8 cellular contexts compared by ENCODE assay signal in genomic region chr5:177425801-177426565, GRCh38. TPM values are rescaled to one million over a fixed set of nuclear protein-coding genes. Genes with fewer than 3 reads are reported as not detected.
DNase-seq lines count a peak whose midpoint lies in the region; ATAC-seq and TF ChIP-seq lines count a peak whose summit lies in the region.

No MANE protein-coding gene starts in this region.

- H3K9me3 Mint-ChIP-seq in activated CD4-positive, alpha-beta T cell treated with anti-CD3 and anti-CD28 coated beads, Interleukin-2, amount 10 ng/mL, durations not matched to agents 7 days and 5 days: peaks cover 2% of the 10 kb centered on the region

- peak overlapping the region; percentile 97 for H3K4me3 Mint-ChIP-seq in activated CD4-positive, alpha-beta T cell treated with anti-CD3 and anti-CD28 coated beads, Interleukin-2, amount 10 ng/mL, durations not matched to agents 7 days and 5 days

- H3K4me1 Mint-ChIP-seq in activated CD4-positive, alpha-beta T cell treated with anti-CD3 and anti-CD28 coated beads, Interleukin-2, amount 10 ng/mL, durations not matched to agents 7 days and 5 days: peaks cover 48% of the 10 kb centered on the region

- H3K36me3 Mint-ChIP-seq in activated CD4-positive, alpha-beta T cell treated with anti-CD3 and anti-CD28 coated beads, Interleukin-2, amount 10 ng/mL, durations not matched to agents 7 days and 5 days (ENCODE audit: low read depth): peaks cover 42% of the 10 kb centered on the region

- no peaks in the 10 kb centered on the region for H3K27me3 ChIP-seq in layer of hippocampus (ENCODE audit: control insufficient read depth, insufficient read depth, low read length)

- no peaks in the 10 kb centered on the region for H3K27me3 Mint-ChIP-seq in activated CD4-positive, alpha-beta T cell treated with anti-CD3 and anti-CD28 coated beads, Interleukin-2, amount 10 ng/mL, durations not matched to agents 7 days and 5 days

- H3K27ac Mint-ChIP-seq in activated CD4-positive, alpha-beta T cell treated with anti-CD3 and anti-CD28 coated beads, Interleukin-2, amount 10 ng/mL, durations not matched to agents 7 days and 5 days: peak overlapping the region; percentile 93

- POLR2A ChIA-PET in activated CD4-positive, alpha-beta T cell treated with anti-CD3 and anti-CD28 coated beads, Interleukin-2, amount 10 ng/mL, durations not matched to agents 7 days and 5 days (lab: Charles Lee): no interaction called here

- peak overlapping the region; percentile 97 for H3K4me3 ChIP-seq in coronary artery

- TF ChIP-seq CTCF in coronary artery (IDR thresholded peaks at IDR 0.05): no peak

- CTCF ChIA-PET in activated CD4-positive, alpha-beta T cell treated with anti-CD3 and anti-CD28 coated beads, Interleukin-2, amount 10 ng/mL, durations not matched to agents 7 days and 5 days (lab: Charles Lee): interaction anchor here (1.0 to 53.2 kb wide), 6 partner anchors 9 to 116 kb away, joined by 3 to 1643 read pairs (median 6); partner anchors contain the start of genes DBN1, F12, PFN3 and PRR7

- ATAC-seq in GM19351 (IDR thresholded peaks at IDR 0.05; ENCODE audit: unreplicated experiment) (peak; percentile 72), HG03520 (IDR thresholded peaks at IDR 0.05; ENCODE audit: unreplicated experiment) (peak; percentile 68)

- H3K27ac ChIP-seq in coronary artery (peak overlapping the region; percentile 90 to 97), layer of hippocampus (ENCODE audit: low read depth, low read length) (peak overlapping the region; percentile 98)

- DNase-seq in C1 segment of cervical spinal cord (lab: John Stamatoyannopoulos, UW) (peak; percentile 90 to 100 (median 98)), NCI-H526 treated with DMSO at 0.1 percent for 48 hours (lab: John Stamatoyannopoulos, UW) (peak; percentile 97), coronary artery (ENCODE audit: low spot score) (peak; percentile 100)
- DNase-seq in activated CD4-positive, alpha-beta T cell treated with anti-CD3 and anti-CD28 coated beads, Interleukin-2, amount 10 ng/mL, durations not matched to agents 7 days and 5 days: peak; percentile 100
- peak; percentile 94 to 100 (median 99) for DNase-seq in stimulated activated CD4-positive, alpha-beta T cell treated with anti-CD3 and anti-CD28 coated beads, Interleukin-1b, Interleukin-23, amount 100 ng/mL, for 24 hours (ENCODE audit: low read depth in 4 of 4, low spot score in 1 of 4)

RNA-seq across cellular contexts. Expression of gene GRK6, which starts 0.5 kb away (rescaled TPM):
- 100 to 1,000 TPM; 242 to 296 TPM for total RNA-seq in activated CD4-positive, alpha-beta T cell treated with anti-CD3 and anti-CD28 coated beads, Interleukin-2, amount 10 ng/mL, durations not matched to agents 7 days and 5 days

RNA-seq across cellular contexts. Expression of gene F12, which starts 16.6 kb away (rescaled TPM):
- under 1 TPM; 0.22 to 0.60 TPM for total RNA-seq in activated CD4-positive, alpha-beta T cell treated with anti-CD3 and anti-CD28 coated beads, Interleukin-2, amount 10 ng/mL, durations not matched to agents 7 days and 5 days

RNA-seq across cellular contexts. Expression of gene PRR7, which starts 20.6 kb away (rescaled TPM):
- 1 to 10 TPM; 5.3 to 9.7 TPM for total RNA-seq in activated CD4-positive, alpha-beta T cell treated with anti-CD3 and anti-CD28 coated beads, Interleukin-2, amount 10 ng/mL, durations not matched to agents 7 days and 5 days

RNA-seq across cellular contexts. Expression of gene PFN3, which starts 25.5 kb away (rescaled TPM):
- total RNA-seq in activated CD4-positive, alpha-beta T cell treated with anti-CD3 and anti-CD28 coated beads, Interleukin-2, amount 10 ng/mL, durations not matched to agents 7 days and 5 days: not detected

RNA-seq across cellular contexts. Expression of gene SLC34A1, which starts 41.7 kb away (rescaled TPM):
- total RNA-seq in activated CD4-positive, alpha-beta T cell treated with anti-CD3 and anti-CD28 coated beads, Interleukin-2, amount 10 ng/mL, durations not matched to agents 7 days and 5 days: under 1 TPM; 0.12 to 0.27 TPM

Comparison
In these comparisons a context has a peak if more than half of its experiments do, and no peak if none do; other contexts are left out.
1. Peak in every context shown above with its lines: DNase-seq, ATAC-seq, H3K4me3 ChIP-seq and H3K27ac ChIP-seq.